Comparison of ENCODE assay signal across 8 cellular contexts in the genomic region with DNA sequence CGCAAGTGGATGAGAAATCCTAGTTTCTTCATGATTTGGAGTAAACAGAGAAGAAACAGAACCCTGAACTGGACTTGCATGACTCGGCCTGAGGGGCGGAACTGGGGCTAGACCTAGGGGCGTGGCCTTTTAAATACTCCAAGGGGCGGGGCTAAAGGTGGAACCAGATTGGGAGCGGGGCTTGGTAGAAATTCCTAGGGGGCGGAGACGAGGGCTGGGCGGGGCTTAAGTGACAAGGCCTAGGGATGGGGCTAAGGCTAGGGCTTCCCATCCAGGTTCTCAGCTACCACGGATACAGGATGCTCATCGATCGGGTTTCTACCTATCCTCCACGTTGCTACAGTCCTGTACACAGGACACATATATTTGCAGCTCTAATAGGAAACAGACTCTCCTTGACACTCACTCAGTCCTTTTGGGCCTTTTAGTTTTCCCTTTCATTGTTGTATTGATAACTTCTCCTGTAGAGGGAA. TPM values are rescaled to one million over a fixed set of nuclear protein-coding genes. Genes with fewer than 3 reads are reported as not detected.
DNase-seq lines count a peak whose midpoint lies in the region; TF ChIP-seq lines count a peak whose summit lies in the region.

No MANE protein-coding gene starts in this region.

- no peak overlapping the region for H2AK5ac ChIP-seq in H9 (ENCODE audit: insufficient read length, low read length)

- peak overlapping the region; percentile 72 for H3K4me2 ChIP-seq in H9 (ENCODE audit: insufficient read depth, insufficient read length, low read length)

- peak overlapping the region; percentile 92; the same call in 1 of the 2 replicates for H3K14ac ChIP-seq in H9 (ENCODE audit: insufficient read depth, low read length)

- H3K9ac ChIP-seq in H9 (ENCODE audit: extremely low read depth, insufficient read length, low read length) = peak overlapping the region; percentile 55

- H3K79me1 ChIP-seq in H9 (ENCODE audit: insufficient read depth, low read depth, low read length, poor library complexity, severe bottlenecking) = no peaks in the 10 kb centered on the region

- DNase-seq in DMS 273 (lab: John Stamatoyannopoulos, UW; ENCODE audit: unreplicated experiment) (peak; percentile 98), DMS 273 treated with DMSO at 0.1 percent for 48 hours (lab: John Stamatoyannopoulos, UW) (no peak), H9 (peak; percentile 95), LoVo (ENCODE audit: low spot score) (peak; percentile 84), RPMI8226 (peak; percentile 86), caudate nucleus (lab: John Stamatoyannopoulos, UW) (peak in 43 of 61 donors; percentile 77 to 98 (median 92)), islet precursor cell (peak; percentile 93)
- peak; percentile 72 to 79 (median 78) for DNase-seq in stimulated activated CD4-positive, alpha-beta T cell treated with anti-CD3 and anti-CD28 coated beads, Interleukin-1b, Interleukin-23, amount 100 ng/mL, for 24 hours (ENCODE audit: low read depth in 4 of 4, low spot score in 1 of 4)

- peak overlapping the region; percentile 90 for H3K4me3 Mint-ChIP-seq in H9

- H2AFZ ChIP-seq in H9 (ENCODE audit: low read length) = peak overlapping the region; percentile 88

- H4K91ac ChIP-seq in H9 (ENCODE audit: insufficient read length, low read depth, low read length) = no peak overlapping the region

- H2BK12ac ChIP-seq in H9 (ENCODE audit: insufficient read length, low read depth, low read length) = no peak overlapping the region

- no peak overlapping the region for H4K5ac ChIP-seq in H9 (ENCODE audit: insufficient read length, low read depth, low read length)

- no CpG with 5 or more reads among the region's 13 CpGs for WGBS in H9 (ENCODE audit: extremely low coverage, insufficient read length, low lambda C conversion rate)

- H3K27ac Mint-ChIP-seq in H9 = peak overlapping the region; percentile 99

- peaks cover 2% of the 10 kb centered on the region for H3K23me2 ChIP-seq in H9 (ENCODE audit: insufficient read length, low read depth, low read length, poor library complexity, severe bottlenecking)

- H2BK120ac ChIP-seq in H9 (ENCODE audit: low read depth, low read length, poor library complexity, severe bottlenecking) = no peak overlapping the region

- no peaks in the 10 kb centered on the region for H3K79me2 ChIP-seq in H9 (ENCODE audit: insufficient read depth, low read length)

- H3K56ac ChIP-seq in H9 (ENCODE audit: insufficient read length, low read depth, low read length) = no peak overlapping the region

- H2BK5ac ChIP-seq in H9 (ENCODE audit: insufficient read length, low read length) = no peak overlapping the region

- H3K18ac ChIP-seq in H9 (ENCODE audit: insufficient read length, low read depth, low read length) = peak overlapping the region; percentile 96

- no peak overlapping the region for H4K8ac ChIP-seq in H9 (replicated peaks; ENCODE audit: insufficient read length, low read depth, low read length)

- H3K23ac ChIP-seq in H9 (ENCODE audit: insufficient read length, low read depth, low read length) = no peak overlapping the region

- H3K9me3 ChIP-seq in H9 (ENCODE audit: control insufficient read depth, low read depth, low read length) = peaks cover 22% of the 10 kb centered on the region

- H3K9me3 Mint-ChIP-seq in H9 = peaks cover 30 to 36% of the 10 kb centered on the region in 2 experiments

- no peak for TF ChIP-seq CTCF in H9 (conservative IDR thresholded peaks at IDR 0.05)

- no peak overlapping the region for H3T11ph ChIP-seq in H9 (ENCODE audit: low read length)

- H4K20me1 ChIP-seq in H9 (ENCODE audit: control insufficient read depth, insufficient read depth, insufficient read length) = no peaks in the 10 kb centered on the region

- peaks cover 2 to 11% (median 5%) of the 10 kb centered on the region in 3 experiments for H3K36me3 Mint-ChIP-seq in H9 (ENCODE audit: insufficient read depth in 1 of 3, low read depth in 3 of 3)

- H3K27me3 ChIP-seq in H9 (ENCODE audit: insufficient read depth, low read length) = no peaks in the 10 kb centered on the region

- H2BK15ac ChIP-seq in H9 (ENCODE audit: low read depth, low read length) = no peak overlapping the region

- peaks cover 2% of the 10 kb centered on the region for H3K27me3 Mint-ChIP-seq in H9 (ENCODE audit: low read depth)

- no peak overlapping the region for H3K4ac ChIP-seq in H9 (ENCODE audit: low read depth, low read length)

- no peaks in the 10 kb centered on the region; the same call in 1 of the 2 replicates for H3K4me1 ChIP-seq in H9 (ENCODE audit: insufficient read depth, low read length)

- H2BK20ac ChIP-seq in H9 (ENCODE audit: low read depth, low read length, poor library complexity, severe bottlenecking) = no peak overlapping the region

- no peak overlapping the region for H3K27ac ChIP-seq in H9 (ENCODE audit: insufficient read length, low read depth, low read length)
- H3K27ac ChIP-seq in caudate nucleus (ENCODE audit: low read depth, low read length) = peak overlapping the region; percentile 93

- H3K4me1 Mint-ChIP-seq in H9 = peaks cover 7 to 9% of the 10 kb centered on the region in 2 experiments; a peak in 3 of 4 replicates

RNA-seq across cellular contexts. Expression of gene ZNF699, which starts 0.4 kb away (rescaled TPM):
- total RNA-seq in H9 (2021) = 4.1 and 4.2 TPM in 2 replicates

RNA-seq across cellular contexts. Expression of gene ZNF559, which starts 14.0 kb away (rescaled TPM):
- 18.1 and 19.7 TPM in 2 replicates for total RNA-seq in H9 (2021)

RNA-seq across cellular contexts. Expression of gene ZNF177, which starts 52.8 kb away (rescaled TPM):
- total RNA-seq in H9 (2021) = 5.7 TPM in 2 replicates

RNA-seq across cellular contexts. Expression of gene OR7E24, which starts 59.3 kb away (rescaled TPM):
- total RNA-seq in H9 (2021) = not detected in 2 replicates
